Comparison of ENCODE assay signal across 44 cellular contexts in the genomic region with DNA sequence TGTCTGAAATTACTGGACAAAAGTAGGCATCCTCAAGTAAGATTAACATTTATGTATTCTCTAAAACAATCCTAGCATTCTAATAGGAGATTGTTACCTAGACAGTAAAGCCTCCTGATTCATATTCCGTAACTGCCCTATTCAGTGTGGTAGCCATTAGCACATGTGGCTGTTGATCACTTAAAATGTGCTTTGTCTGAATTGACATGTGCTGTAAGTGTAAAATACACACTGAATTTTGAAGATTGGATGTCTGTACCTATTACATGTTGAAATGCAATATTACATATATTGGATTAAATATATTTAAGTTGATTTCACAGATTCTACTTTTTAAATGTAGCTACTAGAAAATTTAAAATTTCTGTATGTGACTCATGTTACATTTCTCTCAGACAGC. TPM values are rescaled to one million over a fixed set of nuclear protein-coding genes. Genes with fewer than 3 reads are reported as not detected.
"Had no signal": no experiment of that assay in that cellular context is flagged by ENCODE, and none has a peak within 500 bp of the region (broad histone marks: within the 10 kb centered on the region; RNA-seq: fewer than 3 reads in every experiment).

No MANE protein-coding gene starts in this region.

- H3K9me3 Mint-ChIP-seq: activated naive CD4-positive, alpha-beta T cell treated with anti-CD3 and anti-CD28 coated beads for 36 hours; activated naive CD4-positive, alpha-beta T cell treated with anti-CD3 and anti-CD28 coated beads, Interleukin-2, amount 10 ng/mL, durations not matched to agents 7 days and 5 days; activated naive CD4-positive, alpha-beta T cell treated with anti-CD3 and anti-CD28 coated beads, Interleukin-2, amount 50 U/mL, for 24 hours; activated naive CD4-positive, alpha-beta T cell treated with anti-CD3 and anti-CD28 coated beads, Interleukin-2, amount 50 U/mL, for 72 hours; activated naive CD8-positive, alpha-beta T cell treated with anti-CD3 and anti-CD28 coated beads for 36 hours; activated naive CD8-positive, alpha-beta T cell treated with anti-CD3 and anti-CD28 coated beads, Interleukin-2, amount 10 ng/mL, durations not matched to agents 7 days and 5 days; activated naive CD8-positive, alpha-beta T cell treated with anti-CD3 and anti-CD28 coated beads, Interleukin-2, amount 50 U/mL, for 24 hours; activated T-cell treated with anti-CD3 and anti-CD28 coated beads, Interleukin-2, amount 50 U/mL, for 24 hours; activated T-cell treated with anti-CD3 and anti-CD28 coated beads, Interleukin-2, amount 50 U/mL, for 4 hours; activated T-cell treated with anti-CD3 and anti-CD28 coated beads, Interleukin-2, amount 50 U/mL, for 72 hours; activated T-helper 1 cell treated with anti-CD3 and anti-CD28 coated beads, Interleukin-12 subunit alpha, Interleukin-12 subunit beta, Interleukin-2, Interleukin-4 antibody, amounts not matched to agents 30 ng/mL and 10 ng/mL and 1 ng/mL, durations not matched to agents 14 hours and 24 hours and 36 hours; activated T-helper 17 cell treated with anti-CD3 and anti-CD28 coated beads, Interleukin-2, amount 50 U/mL, for 72 hours; activated T-helper 2 cell treated with anti-CD3 and anti-CD28 coated beads, Interferon-gamma antibody, Interleukin-2, Interleukin-4, amounts not matched to agents 10 μg/mL and 5 μg/mL and 100 μg/mL, durations not matched to agents 14 hours and 24 hours and 36 hours; brain; central memory CD8-positive, alpha-beta T cell had no signal

- H3K4me3 ChIP-seq: adrenal gland, ascending aorta, body of pancreas, breast epithelium, cardiac muscle cell had no signal

- FAIRE-seq: astrocyte, bronchial epithelial cell had no signal

- H3K27me3 Mint-ChIP-seq: activated naive CD4-positive, alpha-beta T cell treated with anti-CD3 and anti-CD28 coated beads, Interleukin-2, amount 10 ng/mL, durations not matched to agents 7 days and 5 days; activated naive CD4-positive, alpha-beta T cell treated with anti-CD3 and anti-CD28 coated beads, Interleukin-2, amount 50 U/mL, for 24 hours; activated naive CD8-positive, alpha-beta T cell; activated naive CD8-positive, alpha-beta T cell treated with anti-CD3 and anti-CD28 coated beads for 36 hours; activated naive CD8-positive, alpha-beta T cell treated with anti-CD3 and anti-CD28 coated beads, Interleukin-2, amount 10 ng/mL, durations not matched to agents 7 days and 5 days; activated naive CD8-positive, alpha-beta T cell treated with anti-CD3 and anti-CD28 coated beads, Interleukin-2, amount 50 U/mL, for 24 hours; activated T-cell treated with anti-CD3 and anti-CD28 coated beads, Interleukin-2, amount 50 U/mL, for 24 hours; activated T-helper 17 cell treated with anti-CD3 and anti-CD28 coated beads, Interleukin-2, amount 50 U/mL, for 72 hours; brain; central memory CD8-positive, alpha-beta T cell had no signal

- ATAC-seq: activated naive CD4-positive, alpha-beta T cell treated with anti-CD3 and anti-CD28 coated beads, Interleukin-2, amount 50 U/mL, for 72 hours; activated naive CD8-positive, alpha-beta T cell treated with anti-CD3 and anti-CD28 coated beads, Interleukin-2, amount 50 U/mL, for 24 hours; activated T-cell treated with anti-CD3 and anti-CD28 coated beads, Interleukin-2, amount 50 U/mL, for 4 hours; activated T-cell treated with anti-CD3 and anti-CD28 coated beads, Interleukin-2, amount 50 U/mL, for 72 hours; activated T-helper 17 cell treated with anti-CD3 and anti-CD28 coated beads, Interleukin-2, amount 50 U/mL, for 72 hours; body of pancreas had no signal

- DNase-seq: activated effector memory CD4-positive, alpha-beta T cell treated with anti-CD3 and anti-CD28 coated beads, Interleukin-2, amount 50 U/mL, for 16 hours; activated effector memory CD4-positive, alpha-beta T cell treated with Interleukin-2 at 50 U/mL for 16 hours; activated gamma-delta T cell; activated gamma-delta T cell treated with Interleukin-2 at 50 U/mL for 16 hours; activated naive CD4-positive, alpha-beta T cell; activated naive CD4-positive, alpha-beta T cell treated with anti-CD3 and anti-CD28 coated beads for 36 hours; activated naive CD4-positive, alpha-beta T cell treated with anti-CD3 and anti-CD28 coated beads, Interleukin-2, amount 10 ng/mL, durations not matched to agents 7 days and 5 days; activated naive CD4-positive, alpha-beta T cell treated with anti-CD3 and anti-CD28 coated beads, Interleukin-2, amount 50 U/mL, for 16 hours; activated naive CD4-positive, alpha-beta T cell treated with Interleukin-2 at 50 U/mL for 16 hours; activated naive CD8-positive, alpha-beta T cell treated with anti-CD3 and anti-CD28 coated beads for 36 hours; activated naive CD8-positive, alpha-beta T cell treated with anti-CD3 and anti-CD28 coated beads, Interleukin-2, amount 10 ng/mL, durations not matched to agents 7 days and 5 days; activated naive CD8-positive, alpha-beta T cell treated with anti-CD3 and anti-CD28 coated beads, Interleukin-2, amount 50 U/mL, for 24 hours; activated T-cell treated with anti-CD3 and anti-CD28 coated beads, Interleukin-2, amount 50 U/mL, for 1 hour; activated T-cell treated with anti-CD3 and anti-CD28 coated beads, Interleukin-2, amount 50 U/mL, for 24 hours; activated T-cell treated with anti-CD3 and anti-CD28 coated beads, Interleukin-2, amount 50 U/mL, for 4 hours; activated T-cell treated with anti-CD3 and anti-CD28 coated beads, Interleukin-2, amount 50 U/mL, for 48 hours; activated T-cell treated with anti-CD3 and anti-CD28 coated beads, Interleukin-2, amount 50 U/mL, for 72 hours; adrenal gland; amniotic stem cell; amygdala; anterior cingulate cortex; aorta; body of pancreas; brain microvascular endothelial cell; caudate nucleus; central memory CD4-positive, alpha-beta T cell; cerebellar nuclear complex had no signal

- H3K4me1 ChIP-seq: adrenal gland, ascending aorta, body of pancreas, breast epithelium had no signal

- H3K9me3 ChIP-seq: adrenal gland, ascending aorta, body of pancreas, breast epithelium had no signal

- H3K27me3 ChIP-seq: adrenal gland, ascending aorta, body of pancreas, brain microvascular endothelial cell, breast epithelium, cardiac muscle cell had no signal

- H3K4me1 Mint-ChIP-seq: activated naive CD4-positive, alpha-beta T cell treated with anti-CD3 and anti-CD28 coated beads, Interleukin-2, amount 10 ng/mL, durations not matched to agents 7 days and 5 days; activated naive CD8-positive, alpha-beta T cell treated with anti-CD3 and anti-CD28 coated beads for 36 hours; activated naive CD8-positive, alpha-beta T cell treated with anti-CD3 and anti-CD28 coated beads, Interleukin-2, amount 50 U/mL, for 24 hours had no signal

- H3K27ac Mint-ChIP-seq: activated naive CD4-positive, alpha-beta T cell treated with anti-CD3 and anti-CD28 coated beads for 36 hours; activated naive CD4-positive, alpha-beta T cell treated with anti-CD3 and anti-CD28 coated beads, Interleukin-2, amount 10 ng/mL, durations not matched to agents 7 days and 5 days; activated naive CD4-positive, alpha-beta T cell treated with anti-CD3 and anti-CD28 coated beads, Interleukin-2, amount 50 U/mL, for 24 hours; activated naive CD8-positive, alpha-beta T cell; activated naive CD8-positive, alpha-beta T cell treated with anti-CD3 and anti-CD28 coated beads for 36 hours; activated naive CD8-positive, alpha-beta T cell treated with anti-CD3 and anti-CD28 coated beads, Interleukin-2, amount 10 ng/mL, durations not matched to agents 7 days and 5 days; activated naive CD8-positive, alpha-beta T cell treated with anti-CD3 and anti-CD28 coated beads, Interleukin-2, amount 50 U/mL, for 24 hours; activated T-cell treated with anti-CD3 and anti-CD28 coated beads, Interleukin-2, amount 50 U/mL, for 24 hours; activated T-helper 1 cell treated with anti-CD3 and anti-CD28 coated beads, Interleukin-12 subunit alpha, Interleukin-12 subunit beta, Interleukin-2, Interleukin-4 antibody, amounts not matched to agents 30 ng/mL and 10 ng/mL and 1 ng/mL, durations not matched to agents 14 hours and 24 hours and 36 hours; activated T-helper 17 cell treated with anti-CD3 and anti-CD28 coated beads, Interleukin-2, amount 50 U/mL, for 72 hours; activated T-helper 2 cell treated with anti-CD3 and anti-CD28 coated beads, Interferon-gamma antibody, Interleukin-2, Interleukin-4, amounts not matched to agents 10 μg/mL and 5 μg/mL and 100 μg/mL, durations not matched to agents 14 hours and 24 hours and 36 hours had no signal

- H3K4me3 Mint-ChIP-seq: activated naive CD4-positive, alpha-beta T cell treated with anti-CD3 and anti-CD28 coated beads for 36 hours; activated naive CD4-positive, alpha-beta T cell treated with anti-CD3 and anti-CD28 coated beads, Interleukin-2, amount 10 ng/mL, durations not matched to agents 7 days and 5 days; activated naive CD4-positive, alpha-beta T cell treated with anti-CD3 and anti-CD28 coated beads, Interleukin-2, amount 50 U/mL, for 24 hours; activated naive CD8-positive, alpha-beta T cell; activated naive CD8-positive, alpha-beta T cell treated with anti-CD3 and anti-CD28 coated beads for 36 hours; activated naive CD8-positive, alpha-beta T cell treated with anti-CD3 and anti-CD28 coated beads, Interleukin-2, amount 10 ng/mL, durations not matched to agents 7 days and 5 days; activated naive CD8-positive, alpha-beta T cell treated with anti-CD3 and anti-CD28 coated beads, Interleukin-2, amount 50 U/mL, for 24 hours; activated T-cell treated with anti-CD3 and anti-CD28 coated beads, Interleukin-2, amount 50 U/mL, for 24 hours; activated T-cell treated with anti-CD3 and anti-CD28 coated beads, Interleukin-2, amount 50 U/mL, for 4 hours; activated T-cell treated with anti-CD3 and anti-CD28 coated beads, Interleukin-2, amount 50 U/mL, for 72 hours; activated T-helper 1 cell treated with anti-CD3 and anti-CD28 coated beads, Interleukin-12 subunit alpha, Interleukin-12 subunit beta, Interleukin-2, Interleukin-4 antibody, amounts not matched to agents 30 ng/mL and 10 ng/mL and 1 ng/mL, durations not matched to agents 14 hours and 24 hours and 36 hours; activated T-helper 17 cell treated with anti-CD3 and anti-CD28 coated beads, Interleukin-2, amount 50 U/mL, for 72 hours; brain; central memory CD8-positive, alpha-beta T cell had no signal

- H3K27ac ChIP-seq: adrenal gland, ascending aorta, body of pancreas, brain microvascular endothelial cell, breast epithelium, cardiac muscle cell had no signal

RNA-seq across cellular contexts. Expression of a gene that starts 41.5 kb away (rescaled TPM):
- total RNA-seq: activated naive CD4-positive, alpha-beta T cell treated with anti-CD3 and anti-CD28 coated beads for 36 hours; activated naive CD4-positive, alpha-beta T cell treated with anti-CD3 and anti-CD28 coated beads, Interleukin-2, amount 50 U/mL, for 72 hours; activated naive CD8-positive, alpha-beta T cell treated with anti-CD3 and anti-CD28 coated beads for 36 hours; activated T-cell treated with anti-CD3 and anti-CD28 coated beads, Interleukin-2, amount 50 U/mL, for 4 hours; activated T-cell treated with anti-CD3 and anti-CD28 coated beads, Interleukin-2, amount 50 U/mL, for 72 hours; activated T-helper 1 cell treated with anti-CD3 and anti-CD28 coated beads, Interleukin-12 subunit alpha, Interleukin-12 subunit beta, Interleukin-2, Interleukin-4 antibody, amounts not matched to agents 30 ng/mL and 10 ng/mL and 1 ng/mL, durations not matched to agents 14 hours and 24 hours and 36 hours; activated T-helper 17 cell treated with anti-CD3 and anti-CD28 coated beads, Interleukin-2, amount 50 U/mL, for 72 hours; ascending aorta; astrocyte; body of pancreas; bronchial epithelial cell; cardiac muscle cell; cardiac septum; chondrocyte had no signal
- polyA plus RNA-seq: aorta, cardiac muscle cell had no signal

RNA-seq across cellular contexts. Expression of a gene that starts 51.2 kb away (rescaled TPM):
- total RNA-seq: activated naive CD4-positive, alpha-beta T cell treated with anti-CD3 and anti-CD28 coated beads for 36 hours; activated naive CD4-positive, alpha-beta T cell treated with anti-CD3 and anti-CD28 coated beads, Interleukin-2, amount 50 U/mL, for 72 hours; activated naive CD8-positive, alpha-beta T cell treated with anti-CD3 and anti-CD28 coated beads for 36 hours; activated naive CD8-positive, alpha-beta T cell treated with anti-CD3 and anti-CD28 coated beads, Interleukin-2, amount 10 ng/mL, durations not matched to agents 7 days and 5 days; activated T-cell treated with anti-CD3 and anti-CD28 coated beads, Interleukin-2, amount 50 U/mL, for 4 hours; activated T-cell treated with anti-CD3 and anti-CD28 coated beads, Interleukin-2, amount 50 U/mL, for 72 hours; activated T-helper 1 cell treated with anti-CD3 and anti-CD28 coated beads, Interleukin-12 subunit alpha, Interleukin-12 subunit beta, Interleukin-2, Interleukin-4 antibody, amounts not matched to agents 30 ng/mL and 10 ng/mL and 1 ng/mL, durations not matched to agents 14 hours and 24 hours and 36 hours; activated T-helper 17 cell treated with anti-CD3 and anti-CD28 coated beads, Interleukin-2, amount 50 U/mL, for 72 hours; activated T-helper 2 cell treated with anti-CD3 and anti-CD28 coated beads, Interferon-gamma antibody, Interleukin-2, Interleukin-4, amounts not matched to agents 10 μg/mL and 5 μg/mL and 100 μg/mL, durations not matched to agents 14 hours and 24 hours and 36 hours; adrenal gland; aorta; ascending aorta; astrocyte; body of pancreas; breast epithelium; bronchial epithelial cell; cardiac muscle cell; cardiac septum; cerebellum; chondrocyte had no signal
- polyA plus RNA-seq: adipose tissue, adrenal gland, aorta, cardiac muscle cell had no signal
